In genomic region chr10:70364001-70364771, GRCh38 we compare ENCODE assay signal across 1 cellular context.
TF ChIP-seq lines count a peak whose summit lies in the region.

No MANE protein-coding gene starts in this region.

TF ChIP-seq in HEK293, 187 proteins besides CTCF, POLR2A, EP300 and RAD21 (continued from another document and continues in another):
- TF ChIP-seq, protein P1, sequence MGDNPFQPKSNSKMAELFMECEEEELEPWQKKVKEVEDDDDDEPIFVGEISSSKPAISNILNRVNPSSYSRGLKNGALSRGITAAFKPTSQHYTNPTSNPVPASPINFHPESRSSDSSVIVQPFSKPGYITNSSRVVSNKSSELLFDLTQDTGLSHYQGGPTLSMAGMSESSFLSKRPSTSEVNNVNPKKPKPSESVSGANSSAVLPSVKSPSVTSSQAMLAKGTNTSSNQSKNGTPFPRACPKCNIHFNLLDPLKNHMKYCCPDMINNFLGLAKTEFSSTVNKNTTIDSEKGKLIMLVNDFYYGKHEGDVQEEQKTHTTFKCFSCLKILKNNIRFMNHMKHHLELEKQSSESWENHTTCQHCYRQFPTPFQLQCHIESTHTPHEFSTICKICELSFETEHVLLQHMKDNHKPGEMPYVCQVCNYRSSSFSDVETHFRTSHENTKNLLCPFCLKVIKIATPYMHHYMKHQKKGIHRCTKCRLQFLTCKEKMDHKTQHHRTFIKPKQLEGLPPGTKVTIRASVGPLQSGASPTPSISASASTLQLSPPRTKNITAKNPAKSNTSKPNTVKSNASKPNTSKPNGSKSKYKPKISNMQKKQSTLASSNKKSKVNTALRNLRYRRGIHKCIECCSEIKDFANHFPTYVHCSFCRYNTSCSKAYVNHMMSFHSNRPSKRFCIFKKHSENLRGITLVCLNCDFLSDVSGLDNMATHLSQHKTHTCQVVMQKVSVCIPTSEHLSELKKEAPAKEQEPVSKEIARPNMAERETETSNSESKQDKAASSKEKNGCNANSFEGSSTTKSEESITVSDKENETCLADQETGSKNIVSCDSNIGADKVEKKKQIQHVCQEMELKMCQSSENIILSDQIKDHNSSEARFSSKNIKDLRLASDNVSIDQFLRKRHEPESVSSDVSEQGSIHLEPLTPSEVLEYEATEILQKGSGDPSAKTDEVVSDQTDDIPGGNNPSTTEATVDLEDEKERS (tag by site-specific recombination; IDR thresholded peaks at IDR 0.05) = 0 out of 2 replicates have a peak, but pooled peaks have one; percentile 28
- TF ChIP-seq, protein P2, sequence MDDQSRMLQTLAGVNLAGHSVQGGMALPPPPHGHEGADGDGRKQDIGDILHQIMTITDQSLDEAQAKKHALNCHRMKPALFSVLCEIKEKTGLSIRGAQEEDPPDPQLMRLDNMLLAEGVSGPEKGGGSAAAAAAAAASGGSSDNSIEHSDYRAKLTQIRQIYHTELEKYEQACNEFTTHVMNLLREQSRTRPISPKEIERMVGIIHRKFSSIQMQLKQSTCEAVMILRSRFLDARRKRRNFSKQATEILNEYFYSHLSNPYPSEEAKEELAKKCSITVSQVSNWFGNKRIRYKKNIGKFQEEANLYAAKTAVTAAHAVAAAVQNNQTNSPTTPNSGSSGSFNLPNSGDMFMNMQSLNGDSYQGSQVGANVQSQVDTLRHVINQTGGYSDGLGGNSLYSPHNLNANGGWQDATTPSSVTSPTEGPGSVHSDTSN (CRISPR knock-in tag; IDR thresholded peaks at IDR 0.05) = no peak
- TF ChIP-seq MYNN (tag by site-specific recombination; IDR thresholded peaks at IDR 0.05; ENCODE audit: borderline replicate concordance) = peak; percentile 97
- TF ChIP-seq ZNF623 (tag by site-specific recombination; IDR thresholded peaks at IDR 0.05) = no peak
- TF ChIP-seq YY1 (tag by site-specific recombination; IDR thresholded peaks at IDR 0.05) = no peak
- TF ChIP-seq, protein P3, sequence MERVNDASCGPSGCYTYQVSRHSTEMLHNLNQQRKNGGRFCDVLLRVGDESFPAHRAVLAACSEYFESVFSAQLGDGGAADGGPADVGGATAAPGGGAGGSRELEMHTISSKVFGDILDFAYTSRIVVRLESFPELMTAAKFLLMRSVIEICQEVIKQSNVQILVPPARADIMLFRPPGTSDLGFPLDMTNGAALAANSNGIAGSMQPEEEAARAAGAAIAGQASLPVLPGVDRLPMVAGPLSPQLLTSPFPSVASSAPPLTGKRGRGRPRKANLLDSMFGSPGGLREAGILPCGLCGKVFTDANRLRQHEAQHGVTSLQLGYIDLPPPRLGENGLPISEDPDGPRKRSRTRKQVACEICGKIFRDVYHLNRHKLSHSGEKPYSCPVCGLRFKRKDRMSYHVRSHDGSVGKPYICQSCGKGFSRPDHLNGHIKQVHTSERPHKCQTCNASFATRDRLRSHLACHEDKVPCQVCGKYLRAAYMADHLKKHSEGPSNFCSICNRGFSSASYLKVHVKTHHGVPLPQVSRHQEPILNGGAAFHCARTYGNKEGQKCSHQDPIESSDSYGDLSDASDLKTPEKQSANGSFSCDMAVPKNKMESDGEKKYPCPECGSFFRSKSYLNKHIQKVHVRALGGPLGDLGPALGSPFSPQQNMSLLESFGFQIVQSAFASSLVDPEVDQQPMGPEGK (tag by site-specific recombination; IDR thresholded peaks at IDR 0.05) = peak; percentile 44; the same call in 1 of the 2 replicates
- TF ChIP-seq ZNF324 (tag by site-specific recombination; IDR thresholded peaks at IDR 0.05) = 0 out of 2 replicates have a peak, but pooled peaks have one; percentile 27
- TF ChIP-seq KLF17 (tag by site-specific recombination; IDR thresholded peaks at IDR 0.05) = peak; percentile 57; the same call in 1 of the 2 replicates
- no peak for TF ChIP-seq ZNF274 (IDR thresholded peaks at IDR 0.05; ENCODE audit: low read length)
- TF ChIP-seq ZNF274 (tag by site-specific recombination; IDR thresholded peaks at IDR 0.05; ENCODE audit: borderline replicate concordance) = no peak
- TF ChIP-seq ZSCAN30 (tag by site-specific recombination; IDR thresholded peaks at IDR 0.05) = 0 out of 2 replicates have a peak, but pooled peaks have one; percentile 46
- TF ChIP-seq SP3 (tag by site-specific recombination; IDR thresholded peaks at IDR 0.05) = 0 out of 2 replicates have a peak, but pooled peaks have one; percentile 29
- no peak for TF ChIP-seq ZNF560 (tag by site-specific recombination; IDR thresholded peaks at IDR 0.05; ENCODE audit: borderline replicate concordance)
- peak; percentile 70; the same call in 1 of the 2 replicates for TF ChIP-seq ZEB2 (tag by site-specific recombination; IDR thresholded peaks at IDR 0.05)
- no peak for TF ChIP-seq ZBTB7A (tag by site-specific recombination; IDR thresholded peaks at IDR 0.05; ENCODE audit: low read depth)
- peak; percentile 30; the same call in 1 of the 2 replicates for TF ChIP-seq ZNF335 (tag by site-specific recombination; conservative IDR thresholded peaks at IDR 0.05)
- TF ChIP-seq ZNF354C (tag by site-specific recombination; IDR thresholded peaks at IDR 0.05; ENCODE audit: borderline replicate concordance, low read depth) = no peak
- TF ChIP-seq ZNF521 (tag by site-specific recombination; IDR thresholded peaks at IDR 0.05) = no peak
- TF ChIP-seq KLF16 (tag by site-specific recombination; IDR thresholded peaks at IDR 0.05) = no peak
- TF ChIP-seq ZNF654 (tag by site-specific recombination; IDR thresholded peaks at IDR 0.05; ENCODE audit: low read depth) = peak; percentile 97
- TF ChIP-seq ZNF112 (tag by site-specific recombination; IDR thresholded peaks at IDR 0.05) = no peak
- TF ChIP-seq ZNF214 (tag by site-specific recombination; IDR thresholded peaks at IDR 0.05; ENCODE audit: borderline replicate concordance) = no peak
- TF ChIP-seq ZFP3 (tag by site-specific recombination; IDR thresholded peaks at IDR 0.05; ENCODE audit: low read depth) = no peak
- TF ChIP-seq, protein P4, sequence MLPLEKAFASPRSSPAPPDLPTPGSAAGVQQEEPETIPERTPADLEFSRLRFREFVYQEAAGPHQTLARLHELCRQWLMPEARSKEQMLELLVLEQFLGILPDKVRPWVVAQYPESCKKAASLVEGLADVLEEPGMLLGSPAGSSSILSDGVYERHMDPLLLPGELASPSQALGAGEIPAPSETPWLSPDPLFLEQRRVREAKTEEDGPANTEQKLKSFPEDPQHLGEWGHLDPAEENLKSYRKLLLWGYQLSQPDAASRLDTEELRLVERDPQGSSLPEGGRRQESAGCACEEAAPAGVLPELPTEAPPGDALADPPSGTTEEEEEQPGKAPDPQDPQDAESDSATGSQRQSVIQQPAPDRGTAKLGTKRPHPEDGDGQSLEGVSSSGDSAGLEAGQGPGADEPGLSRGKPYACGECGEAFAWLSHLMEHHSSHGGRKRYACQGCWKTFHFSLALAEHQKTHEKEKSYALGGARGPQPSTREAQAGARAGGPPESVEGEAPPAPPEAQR (tag by site-specific recombination; IDR thresholded peaks at IDR 0.05) = no peak
- TF ChIP-seq ZNF76 (tag by site-specific recombination; IDR thresholded peaks at IDR 0.05; ENCODE audit: borderline replicate concordance, low read depth) = no peak
- TF ChIP-seq ZNF624 (tag by site-specific recombination; IDR thresholded peaks at IDR 0.05) = no peak
- no peak for TF ChIP-seq ZNF398 (tag by site-specific recombination; IDR thresholded peaks at IDR 0.05)
- peak; percentile 55 for TF ChIP-seq ZIC2 (tag by site-specific recombination; IDR thresholded peaks at IDR 0.05)
- peak; percentile 77 for TF ChIP-seq ZNF660 (tag by site-specific recombination; IDR thresholded peaks at IDR 0.05)
- no peak for TF ChIP-seq ZNF26 (tag by site-specific recombination; IDR thresholded peaks at IDR 0.05)
- no peak for TF ChIP-seq ZNF558 (tag by site-specific recombination; IDR thresholded peaks at IDR 0.05)
- TF ChIP-seq, protein P5, sequence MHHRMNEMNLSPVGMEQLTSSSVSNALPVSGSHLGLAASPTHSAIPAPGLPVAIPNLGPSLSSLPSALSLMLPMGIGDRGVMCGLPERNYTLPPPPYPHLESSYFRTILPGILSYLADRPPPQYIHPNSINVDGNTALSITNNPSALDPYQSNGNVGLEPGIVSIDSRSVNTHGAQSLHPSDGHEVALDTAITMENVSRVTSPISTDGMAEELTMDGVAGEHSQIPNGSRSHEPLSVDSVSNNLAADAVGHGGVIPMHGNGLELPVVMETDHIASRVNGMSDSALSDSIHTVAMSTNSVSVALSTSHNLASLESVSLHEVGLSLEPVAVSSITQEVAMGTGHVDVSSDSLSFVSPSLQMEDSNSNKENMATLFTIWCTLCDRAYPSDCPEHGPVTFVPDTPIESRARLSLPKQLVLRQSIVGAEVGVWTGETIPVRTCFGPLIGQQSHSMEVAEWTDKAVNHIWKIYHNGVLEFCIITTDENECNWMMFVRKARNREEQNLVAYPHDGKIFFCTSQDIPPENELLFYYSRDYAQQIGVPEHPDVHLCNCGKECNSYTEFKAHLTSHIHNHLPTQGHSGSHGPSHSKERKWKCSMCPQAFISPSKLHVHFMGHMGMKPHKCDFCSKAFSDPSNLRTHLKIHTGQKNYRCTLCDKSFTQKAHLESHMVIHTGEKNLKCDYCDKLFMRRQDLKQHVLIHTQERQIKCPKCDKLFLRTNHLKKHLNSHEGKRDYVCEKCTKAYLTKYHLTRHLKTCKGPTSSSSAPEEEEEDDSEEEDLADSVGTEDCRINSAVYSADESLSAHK (tag by site-specific recombination; IDR thresholded peaks at IDR 0.05) = no peak
- TF ChIP-seq ZNF629 (tag by site-specific recombination; IDR thresholded peaks at IDR 0.05) = 0 out of 2 replicates have a peak, but pooled peaks have one; percentile 30
- TF ChIP-seq, protein P6, sequence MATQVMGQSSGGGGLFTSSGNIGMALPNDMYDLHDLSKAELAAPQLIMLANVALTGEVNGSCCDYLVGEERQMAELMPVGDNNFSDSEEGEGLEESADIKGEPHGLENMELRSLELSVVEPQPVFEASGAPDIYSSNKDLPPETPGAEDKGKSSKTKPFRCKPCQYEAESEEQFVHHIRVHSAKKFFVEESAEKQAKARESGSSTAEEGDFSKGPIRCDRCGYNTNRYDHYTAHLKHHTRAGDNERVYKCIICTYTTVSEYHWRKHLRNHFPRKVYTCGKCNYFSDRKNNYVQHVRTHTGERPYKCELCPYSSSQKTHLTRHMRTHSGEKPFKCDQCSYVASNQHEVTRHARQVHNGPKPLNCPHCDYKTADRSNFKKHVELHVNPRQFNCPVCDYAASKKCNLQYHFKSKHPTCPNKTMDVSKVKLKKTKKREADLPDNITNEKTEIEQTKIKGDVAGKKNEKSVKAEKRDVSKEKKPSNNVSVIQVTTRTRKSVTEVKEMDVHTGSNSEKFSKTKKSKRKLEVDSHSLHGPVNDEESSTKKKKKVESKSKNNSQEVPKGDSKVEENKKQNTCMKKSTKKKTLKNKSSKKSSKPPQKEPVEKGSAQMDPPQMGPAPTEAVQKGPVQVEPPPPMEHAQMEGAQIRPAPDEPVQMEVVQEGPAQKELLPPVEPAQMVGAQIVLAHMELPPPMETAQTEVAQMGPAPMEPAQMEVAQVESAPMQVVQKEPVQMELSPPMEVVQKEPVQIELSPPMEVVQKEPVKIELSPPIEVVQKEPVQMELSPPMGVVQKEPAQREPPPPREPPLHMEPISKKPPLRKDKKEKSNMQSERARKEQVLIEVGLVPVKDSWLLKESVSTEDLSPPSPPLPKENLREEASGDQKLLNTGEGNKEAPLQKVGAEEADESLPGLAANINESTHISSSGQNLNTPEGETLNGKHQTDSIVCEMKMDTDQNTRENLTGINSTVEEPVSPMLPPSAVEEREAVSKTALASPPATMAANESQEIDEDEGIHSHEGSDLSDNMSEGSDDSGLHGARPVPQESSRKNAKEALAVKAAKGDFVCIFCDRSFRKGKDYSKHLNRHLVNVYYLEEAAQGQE (tag by site-specific recombination; IDR thresholded peaks at IDR 0.05) = peak; percentile 38; the same call in 1 of the 2 replicates
- TF ChIP-seq ZBTB17 (tag by site-specific recombination; IDR thresholded peaks at IDR 0.05) = peak; percentile 57
- TF ChIP-seq, protein P7, sequence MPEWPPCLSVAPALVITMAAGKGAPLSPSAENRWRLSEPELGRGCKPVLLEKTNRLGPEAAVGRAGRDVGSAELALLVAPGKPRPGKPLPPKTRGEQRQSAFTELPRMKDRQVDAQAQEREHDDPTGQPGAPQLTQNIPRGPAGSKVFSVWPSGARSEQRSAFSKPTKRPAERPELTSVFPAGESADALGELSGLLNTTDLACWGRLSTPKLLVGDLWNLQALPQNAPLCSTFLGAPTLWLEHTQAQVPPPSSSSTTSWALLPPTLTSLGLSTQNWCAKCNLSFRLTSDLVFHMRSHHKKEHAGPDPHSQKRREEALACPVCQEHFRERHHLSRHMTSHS (tag by site-specific recombination; IDR thresholded peaks at IDR 0.05) = no peak
